ENCODE assay signal across 9 cellular contexts in the genomic region with DNA sequence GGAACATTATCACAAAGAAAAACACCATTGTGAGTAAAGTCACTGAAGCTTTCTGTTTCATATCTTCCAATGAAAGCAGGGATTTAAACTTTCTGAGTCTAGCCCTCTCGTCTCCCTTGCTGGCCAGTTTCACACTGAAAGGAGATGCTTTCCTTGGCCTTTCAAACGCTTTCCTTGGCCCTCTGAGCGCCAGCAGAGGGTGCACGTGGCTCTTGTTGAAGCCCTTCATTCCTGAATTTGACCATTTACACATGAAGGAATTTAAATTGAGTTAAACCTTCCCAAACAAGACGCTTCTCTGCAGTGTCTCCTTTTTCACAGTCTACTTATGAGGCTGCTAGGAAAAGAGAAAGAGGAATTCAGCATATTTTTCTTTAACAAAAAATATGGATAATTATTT. TPM values are rescaled to one million over a fixed set of nuclear protein-coding genes. Genes with fewer than 3 reads are reported as not detected.
DNase-seq lines count a peak whose midpoint lies in the region; ATAC-seq, FAIRE-seq and TF ChIP-seq lines count a peak whose summit lies in the region.
"Had no signal": no experiment of that assay in that cellular context is flagged by ENCODE, and none has a peak within 500 bp of the region (broad histone marks: within the 10 kb centered on the region; RNA-seq: fewer than 3 reads in every experiment).

No MANE protein-coding gene starts in this region.

- CTCF ChIA-PET in naive thymus-derived CD4-positive, alpha-beta T cell (lab: Charles Lee): no interaction called here
- CTCF ChIA-PET in CD8-positive, alpha-beta memory T cell (lab: Charles Lee): no interaction called here

- peak overlapping the region; percentile 66 for H3K27ac ChIP-seq in naive thymus-derived CD4-positive, alpha-beta T cell (ENCODE audit: low read depth, low read length)
- no peak overlapping the region for H3K27ac ChIP-seq in CD8-positive, alpha-beta memory T cell (ENCODE audit: low read depth, low read length)
- H3K27ac ChIP-seq: KMS-11 had no signal

- H3K27me3 Mint-ChIP-seq in naive thymus-derived CD4-positive, alpha-beta T cell: peaks cover 0 to 4% (median 0%) of the 10 kb centered on the region in 5 donors
- peaks cover 11 to 59% of the 10 kb centered on the region in 2 donors for H3K27me3 Mint-ChIP-seq in CD8-positive, alpha-beta memory T cell

- peak overlapping the region in 8 of 9 donors; percentile 73 to 98 (median 92) for H3K27ac Mint-ChIP-seq in naive thymus-derived CD4-positive, alpha-beta T cell
- no peak overlapping the region for H3K27ac Mint-ChIP-seq in CD8-positive, alpha-beta memory T cell

- POLR2A ChIA-PET in naive thymus-derived CD4-positive, alpha-beta T cell (lab: Charles Lee): interaction anchor here (0.7 kb wide), 1 partner anchor 191 kb away, joined by 4 read pairs; no protein-coding TSS in a partner anchor
- POLR2A ChIA-PET in CD8-positive, alpha-beta memory T cell (lab: Charles Lee): no interaction called here

- no peaks in the 10 kb centered on the region for H3K36me3 ChIP-seq in naive thymus-derived CD4-positive, alpha-beta T cell (ENCODE audit: control insufficient read depth in 2 of 3, insufficient read depth in 3 of 3, low read length in 3 of 3)
- H3K36me3 ChIP-seq in CD8-positive, alpha-beta memory T cell (ENCODE audit: insufficient read depth, low read length): no peaks in the 10 kb centered on the region

- peak; percentile 67 for DNase-seq in EH (ENCODE audit: low read depth)
- peak; percentile 30 to 57 for DNase-seq in NCI-H1930 (lab: John Stamatoyannopoulos, UW)
- DNase-seq in cerebellar cortex (ENCODE audit: low spot score): peak; percentile 22
- DNase-seq in naive thymus-derived CD4-positive, alpha-beta T cell: no peak
- no peak for DNase-seq in GM12892 (ENCODE audit: insufficient read length)
- DNase-seq in CD8-positive, alpha-beta memory T cell: no peak
- no peak for DNase-seq in NCI-H187 (lab: John Stamatoyannopoulos, UW)

- no peak for TF ChIP-seq POLR2A in GM12892 (IDR thresholded peaks at IDR 0.05; ENCODE audit: low read depth, low read length)

- no peaks in the 10 kb centered on the region for H3K9me3 Mint-ChIP-seq in naive thymus-derived CD4-positive, alpha-beta T cell
- no peaks in the 10 kb centered on the region for H3K9me3 Mint-ChIP-seq in CD8-positive, alpha-beta memory T cell

- no peaks in the 10 kb centered on the region for H3K9me3 ChIP-seq in naive thymus-derived CD4-positive, alpha-beta T cell (ENCODE audit: control insufficient read depth in 2 of 3, low read length in 3 of 3)
- no peaks in the 10 kb centered on the region for H3K9me3 ChIP-seq in CD8-positive, alpha-beta memory T cell (ENCODE audit: low read length)

- no peaks in the 10 kb centered on the region for H3K27me3 ChIP-seq in naive thymus-derived CD4-positive, alpha-beta T cell (ENCODE audit: control insufficient read depth in 2 of 2, insufficient read depth in 2 of 2, low read length in 2 of 2)
- H3K27me3 ChIP-seq in CD8-positive, alpha-beta memory T cell (ENCODE audit: insufficient read depth, low read length, poor library complexity, severe bottlenecking): no peaks in the 10 kb centered on the region

- H3K4me3 ChIP-seq in naive thymus-derived CD4-positive, alpha-beta T cell (ENCODE audit: low read length): no peak overlapping the region
- H3K4me3 ChIP-seq in CD8-positive, alpha-beta memory T cell (ENCODE audit: low read length): no peak overlapping the region

- peaks cover 16 to 73% (median 56%) of the 10 kb centered on the region in 7 donors for H3K4me1 Mint-ChIP-seq in naive thymus-derived CD4-positive, alpha-beta T cell
- peaks cover 10 to 12% (median 11%) of the 10 kb centered on the region in 3 donors for H3K4me1 Mint-ChIP-seq in CD8-positive, alpha-beta memory T cell

- peaks cover 0 to 50% of the 10 kb centered on the region in 2 donors for H3K4me1 ChIP-seq in naive thymus-derived CD4-positive, alpha-beta T cell (ENCODE audit: control insufficient read depth in 2 of 2, insufficient read depth in 2 of 2, low read length in 2 of 2)
- peaks cover 39% of the 10 kb centered on the region for H3K4me1 ChIP-seq in CD8-positive, alpha-beta memory T cell (ENCODE audit: insufficient read depth, low read length)

- FAIRE-seq in GM12892 (lab: Jason Lieb, UNC): no peak

- peak overlapping the region in 6 of 10 donors; percentile 28 to 79 (median 57) for H3K4me3 Mint-ChIP-seq in naive thymus-derived CD4-positive, alpha-beta T cell
- H3K4me3 Mint-ChIP-seq in CD8-positive, alpha-beta memory T cell: no peak overlapping the region

- ATAC-seq in naive thymus-derived CD4-positive, alpha-beta T cell: no peak
- no peak for ATAC-seq in HG03354 (IDR thresholded peaks at IDR 0.05; ENCODE audit: poor library complexity, severe bottlenecking, unreplicated experiment)

- no peaks in the 10 kb centered on the region for H3K36me3 Mint-ChIP-seq in naive thymus-derived CD4-positive, alpha-beta T cell
- H3K36me3 Mint-ChIP-seq in CD8-positive, alpha-beta memory T cell: no peaks in the 10 kb centered on the region

- intact Hi-C loops in naive thymus-derived CD4-positive, alpha-beta T cell (cut with micrococcal nuclease): loop anchor here in 1 of 2 donors (2.0 kb wide), 3 partner anchors 23 to 83 kb away; a partner anchor contains a TSS

RNA-seq across cellular contexts. Expression of a gene that starts 21.5 kb away (rescaled TPM):
- total RNA-seq in naive thymus-derived CD4-positive, alpha-beta T cell: not detected
- polyA plus RNA-seq in naive thymus-derived CD4-positive, alpha-beta T cell: not detected
- not detected for polyA plus RNA-seq in GM12892 (2012; ENCODE audit: missing spikeins)
- not detected for total RNA-seq in CD8-positive, alpha-beta memory T cell
- not detected for polyA plus RNA-seq in CD8-positive, alpha-beta memory T cell

Comparison
In these comparisons a context has a peak if more than half of its experiments do, and no peak if none do; other contexts are left out.
1. DNase-seq: peak in EH (single experiment), NCI-H1930 (2 of 2) and cerebellar cortex (single experiment); none in naive thymus-derived CD4-positive, alpha-beta T cell (0 of 9), GM12892 (single experiment), CD8-positive, alpha-beta memory T cell (0 of 5) and NCI-H187 (0 of 2).
2. H3K27ac Mint-ChIP-seq: peak in naive thymus-derived CD4-positive, alpha-beta T cell (8 of 9); none in CD8-positive, alpha-beta memory T cell (0 of 8).
3. H3K4me3 Mint-ChIP-seq: peak in naive thymus-derived CD4-positive, alpha-beta T cell (6 of 10); none in CD8-positive, alpha-beta memory T cell (0 of 7).